In genomic region chr7:113339661-113340060, GRCh38 we compare ENCODE assay signal across 4 cellular contexts.
"Had no signal": no experiment of that assay in that cellular context is flagged by ENCODE, and none has a peak within 500 bp of the region (broad histone marks: within the 10 kb centered on the region; RNA-seq: fewer than 3 reads in every experiment).

No MANE protein-coding gene starts in this region.

- H3K4me3 Mint-ChIP-seq: H9, IgD-negative memory B cell had no signal

- DNase-seq: GM23248, H9, HCEC 1CT had no signal

- H3K27me3 Mint-ChIP-seq: IgD-negative memory B cell had no signal

- H3K36me3 Mint-ChIP-seq: IgD-negative memory B cell had no signal

- H3K4me1 Mint-ChIP-seq: H9, IgD-negative memory B cell had no signal

- H3K27ac Mint-ChIP-seq: H9, IgD-negative memory B cell had no signal
